In genomic region chr7:79452032-79452494, GRCh38 we compare ENCODE assay signal across 8 cellular contexts. TPM values are rescaled to one million over a fixed set of nuclear protein-coding genes. Genes with fewer than 3 reads are reported as not detected.
DNase-seq lines count a peak whose midpoint lies in the region; ATAC-seq and TF ChIP-seq lines count a peak whose summit lies in the region.

No MANE protein-coding gene starts in this region.

- no peaks in the 10 kb centered on the region for H3K36me3 ChIP-seq in muscle layer of duodenum (ENCODE audit: control insufficient read depth in 1 of 2, insufficient read depth in 2 of 2, low read length in 2 of 2)

- peak overlapping the region; percentile 89 for H3K27ac ChIP-seq in muscle layer of duodenum (ENCODE audit: low read length)

- TF ChIP-seq CTCF in WI38 (IDR thresholded peaks at IDR 0.05; ENCODE audit: low read depth, low read length) (no peak), fibroblast of villous mesenchyme (IDR thresholded peaks at IDR 0.05; ENCODE audit: insufficient read depth, low read depth, low read length) (no peak)

- ATAC-seq in GM19351 (IDR thresholded peaks at IDR 0.05; ENCODE audit: unreplicated experiment) = no peak
- no peak for ATAC-seq in GM21717 (IDR thresholded peaks at IDR 0.05; ENCODE audit: unreplicated experiment)

- peaks cover 11 to 19% of the 10 kb centered on the region in 2 donors for H3K4me1 ChIP-seq in muscle layer of duodenum (ENCODE audit: control insufficient read depth in 1 of 2, insufficient read depth in 2 of 2, low read length in 2 of 2)

- DNase-seq in Ammon's horn (ENCODE audit: low spot score) (peak; percentile 94), HS-27A (ENCODE audit: low read depth) (peak; percentile 76), fibroblast of villous mesenchyme (ENCODE audit: low read depth) (peak; percentile 92), ureter (ENCODE audit: low spot score) (peak; percentile 88)

- H3K9me3 ChIP-seq in muscle layer of duodenum (ENCODE audit: control insufficient read depth in 1 of 2, low read length in 2 of 2) = no peaks in the 10 kb centered on the region

- H3K4me3 ChIP-seq in WI38 (ENCODE audit: low read depth, low read length) (peak overlapping the region; percentile 83), fibroblast of villous mesenchyme (ENCODE audit: low read depth, low read length) (peak overlapping the region; percentile 94), muscle layer of duodenum (ENCODE audit: low read depth in 1 of 2, low read length in 2 of 2) (peak overlapping the region; percentile 70 to 79)

- H3K27me3 ChIP-seq in muscle layer of duodenum (ENCODE audit: low read depth, low read length) = no peaks in the 10 kb centered on the region

RNA-seq across cellular contexts. Expression of gene MAGI2, which starts 1.4 kb away (rescaled TPM):
- total RNA-seq in fibroblast of villous mesenchyme (20.0 and 24.6 TPM in 2 replicates), ureter (25.3 TPM)
